Comparison of ENCODE assay signal across 8 cellular contexts in the genomic region with DNA sequence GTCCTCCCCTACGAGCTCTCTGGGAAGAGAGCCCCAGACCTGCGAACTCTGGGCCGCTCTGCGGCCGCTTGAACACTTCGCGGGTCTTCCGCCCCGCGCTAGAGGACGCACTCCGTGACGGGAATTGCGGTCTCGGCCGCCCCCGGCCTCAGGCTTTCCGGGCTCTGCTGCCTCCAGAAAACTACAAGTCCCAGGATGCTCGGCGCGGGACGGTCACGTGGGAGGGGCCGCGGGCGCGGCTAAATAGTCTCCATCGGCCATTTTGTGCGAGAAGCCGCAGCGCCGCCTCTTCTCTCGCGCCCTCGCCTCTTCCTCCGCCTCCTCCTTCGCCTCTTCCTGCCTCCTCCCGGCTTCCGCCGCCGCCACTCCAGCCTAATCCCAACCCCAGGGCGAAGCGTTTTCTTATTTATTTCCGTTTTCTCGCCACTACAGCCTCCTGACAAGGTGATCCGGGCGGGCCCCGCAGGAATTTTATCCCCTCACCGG. TPM values are rescaled to one million over a fixed set of nuclear protein-coding genes. Genes with fewer than 3 reads are reported as not detected.
DNase-seq lines count a peak whose midpoint lies in the region; ATAC-seq and TF ChIP-seq lines count a peak whose summit lies in the region.

Gene EIF1B, plus strand, starts transcription at position 269 of the 486 bp plus-strand sequence. CDS start 235 bp downstream, outside the sequence.

- H3K36me3 Mint-ChIP-seq in dendritic cell treated with granulocyte-macrophage colony-stimulating factor and Interleukin-4, amounts not matched to agents 40 ng/mL and 50 ng/mL, for 4 days (ENCODE audit: low read depth) = peaks cover 44% of the 10 kb centered on the region

- peaks cover 6 to 49% of the 10 kb centered on the region in 2 donors for H3K4me1 ChIP-seq in left lung

- H3K9me3 ChIP-seq in left lung = no peaks in the 10 kb centered on the region

- DNase-seq in C1 segment of cervical spinal cord (lab: John Stamatoyannopoulos, UW) = peak; percentile 90 to 99 (median 97)
- peak; percentile 96 for DNase-seq in NCI-H69 (lab: John Stamatoyannopoulos, UW)
- DNase-seq in activated CD4-positive, alpha-beta T cell treated with anti-CD3 and anti-CD28 coated beads, Interleukin-2, amount 50 U/mL, for 1 hour = peak; percentile 99
- DNase-seq in left lung = peak; percentile 98 to 99
- DNase-seq in stimulated activated CD4-positive, alpha-beta T cell treated with anti-CD3 and anti-CD28 coated beads, Interleukin-4, amount 100 ng/mL, for 24 hours = peak; percentile 99

- peak within 1 kb of the TSS; percentile 97 for H3K27ac Mint-ChIP-seq in dendritic cell treated with granulocyte-macrophage colony-stimulating factor and Interleukin-4, amounts not matched to agents 40 ng/mL and 50 ng/mL, for 4 days

- H3K27me3 ChIP-seq in left lung = no peaks in the 10 kb centered on the region

- H3K27ac ChIP-seq in left lung = peak within 1 kb of the TSS; percentile 92 to 95

- H3K36me3 ChIP-seq in left lung = peaks cover 0 to 30% of the 10 kb centered on the region in 2 donors

- H3K4me3 ChIP-seq in left lung = peak within 1 kb of the TSS; percentile 74 to 86

- TF ChIP-seq CTCF in left lung (IDR thresholded peaks at IDR 0.05) = peak; percentile 81 to 92

- no peaks in the 10 kb centered on the region for H3K27me3 Mint-ChIP-seq in dendritic cell treated with granulocyte-macrophage colony-stimulating factor and Interleukin-4, amounts not matched to agents 40 ng/mL and 50 ng/mL, for 4 days

- H3K9me3 Mint-ChIP-seq in dendritic cell treated with granulocyte-macrophage colony-stimulating factor and Interleukin-4, amounts not matched to agents 40 ng/mL and 50 ng/mL, for 4 days = no peaks in the 10 kb centered on the region

- peak within 1 kb of the TSS; percentile 98 for H3K4me3 Mint-ChIP-seq in dendritic cell treated with granulocyte-macrophage colony-stimulating factor and Interleukin-4, amounts not matched to agents 40 ng/mL and 50 ng/mL, for 4 days

- H3K4me1 Mint-ChIP-seq in dendritic cell treated with granulocyte-macrophage colony-stimulating factor and Interleukin-4, amounts not matched to agents 40 ng/mL and 50 ng/mL, for 4 days (ENCODE audit: low read depth) = peaks cover 40% of the 10 kb centered on the region

- ATAC-seq in GM19324 (IDR thresholded peaks at IDR 0.05; ENCODE audit: low FRiP score, unreplicated experiment) (peak; percentile 98), HG03520 (IDR thresholded peaks at IDR 0.05; ENCODE audit: unreplicated experiment) (peak; percentile 94), left lung (peak; percentile 97)

- intact Hi-C loops in dendritic cell treated with granulocyte-macrophage colony-stimulating factor and Interleukin-4, amounts not matched to agents 40 ng/mL and 50 ng/mL, for 4 days (cut with micrococcal nuclease) = loop anchor here (1.0 to 5.0 kb wide), 3 partner anchors 9 to 1653 kb away; partner anchors contain the start of gene ULK4
- intact Hi-C loops in left lung (cut with DNase I) = no loop called here

RNA-seq across cellular contexts. Expression of gene EIF1B, which starts in this region (rescaled TPM):
- total RNA-seq in left lung = 10 to 100 TPM; 37.7 to 54.0 TPM

Comparison
In these comparisons a context has a peak if more than half of its experiments do, and no peak if none do; other contexts are left out.
1. Peak in every context shown above with its lines: DNase-seq, ATAC-seq, H3K4me3 ChIP-seq and H3K27ac ChIP-seq.